6 cellular contexts compared by ENCODE assay signal in the genomic region with DNA sequence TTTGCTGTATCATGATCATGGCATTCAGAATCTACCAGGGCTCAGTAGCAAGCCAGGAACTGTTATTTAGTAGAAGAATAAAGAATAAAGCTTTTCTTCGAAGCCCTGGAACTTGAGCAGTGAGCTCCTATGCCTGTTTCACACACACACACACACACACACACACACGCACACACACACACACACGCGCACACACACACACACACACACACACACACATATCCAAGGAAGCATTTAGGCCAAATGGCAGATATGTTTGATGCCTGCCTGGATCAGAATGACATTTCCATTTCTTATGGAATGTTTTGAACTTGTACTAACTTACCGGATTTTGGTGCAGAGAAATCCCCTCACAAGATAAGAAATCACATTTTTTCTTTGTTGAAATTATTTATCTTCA.
"Had no signal": no experiment of that assay in that cellular context is flagged by ENCODE, and none has a peak within 500 bp of the region (broad histone marks: within the 10 kb centered on the region; RNA-seq: fewer than 3 reads in every experiment).

No MANE protein-coding gene starts in this region.

- DNase-seq: IMR-90, KBM-7, KG1 had no signal

- H3K27ac ChIP-seq: HL-60, KMS-11 had no signal

- H3K4me3 ChIP-seq: K562 had no signal
